Comparison of ENCODE assay signal across 15 cellular contexts in the genomic region with DNA sequence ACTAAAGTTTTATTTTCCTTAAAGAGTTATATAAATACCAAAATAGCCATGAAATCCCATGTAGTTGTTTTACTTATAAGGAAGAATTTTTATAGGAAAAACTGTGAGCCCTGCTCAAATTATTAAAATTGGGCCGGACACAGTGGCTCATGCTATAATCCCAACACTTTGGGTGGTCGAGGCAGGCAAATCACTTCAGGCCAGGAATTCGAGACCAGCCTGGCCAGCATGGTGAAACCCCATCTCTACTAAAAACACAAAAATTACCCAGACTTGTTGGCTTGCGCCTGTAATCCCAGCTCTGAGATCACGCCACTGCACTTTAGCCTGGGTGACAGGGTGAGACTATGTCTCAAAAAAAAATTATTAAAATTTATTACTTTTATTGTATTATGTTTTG.
DNase-seq lines count a peak whose midpoint lies in the region; ATAC-seq and TF ChIP-seq lines count a peak whose summit lies in the region.
"Had no signal": no experiment of that assay in that cellular context is flagged by ENCODE, and none has a peak within 500 bp of the region (broad histone marks: within the 10 kb centered on the region; RNA-seq: fewer than 3 reads in every experiment).

No MANE protein-coding gene starts in this region.

- H3K9me3 Mint-ChIP-seq in activated naive CD4-positive, alpha-beta T cell treated with anti-CD3 and anti-CD28 coated beads for 36 hours, result peaks cover 3% of the 10 kb centered on the region
- no peaks in the 10 kb centered on the region for H3K9me3 Mint-ChIP-seq in chondrocyte (ENCODE audit: low read depth)
- peaks cover 8% of the 10 kb centered on the region in 2 donors for H3K9me3 Mint-ChIP-seq in stimulated activated naive B cell treated with anti-CD40 and anti-IgM and Interleukin-4, amounts not matched to agents 10 μg/mL and 1 μg/mL and 100 μg/mL, for 72 hours
- H3K9me3 Mint-ChIP-seq: GM23338 had no signal

- POLR2A ChIA-PET in PC-3 (lab: Charles Lee; ENCODE audit: unreplicated experiment), result no interaction called here

- no peaks in the 10 kb centered on the region for H3K36me3 ChIP-seq in PC-3 (ENCODE audit: low read depth, low read length)

- TF ChIP-seq CTCF in PC-3 (conservative IDR thresholded peaks at IDR 0.05; ENCODE audit: low read depth, low read length) (no peak), chondrocyte (IDR thresholded peaks at IDR 0.05) (no peak), dorsolateral prefrontal cortex (IDR thresholded peaks at IDR 0.05 in 54 of 56, conservative IDR thresholded peaks at IDR 0.05 in 2 of 56; ENCODE audit: low read depth in 1 of 56, partially characterized antibody in 56 of 56) (no peak)

- H3K4me1 Mint-ChIP-seq in activated naive CD4-positive, alpha-beta T cell treated with anti-CD3 and anti-CD28 coated beads for 36 hours (ENCODE audit: low read depth), result peaks cover 78% of the 10 kb centered on the region
- peaks cover 53% of the 10 kb centered on the region for H3K4me1 Mint-ChIP-seq in chondrocyte (ENCODE audit: low read depth)
- peaks cover 45 to 70% of the 10 kb centered on the region in 2 donors for H3K4me1 Mint-ChIP-seq in stimulated activated naive B cell treated with anti-CD40 and anti-IgM and Interleukin-4, amounts not matched to agents 10 μg/mL and 1 μg/mL and 100 μg/mL, for 72 hours
- H3K4me1 Mint-ChIP-seq: GM23338 had no signal

- ATAC-seq in PC-3, result no peak
- no peak for ATAC-seq in stimulated activated naive B cell treated with anti-CD40 and anti-IgM and Interleukin-4, amounts not matched to agents 10 μg/mL and 1 μg/mL and 100 μg/mL, for 72 hours (replicated peaks)
- ATAC-seq: GM23338 had no signal

- H3K9me3 ChIP-seq in PC-3 (ENCODE audit: low read length), result no peaks in the 10 kb centered on the region
- H3K9me3 ChIP-seq: testis had no signal

- peak overlapping the region; percentile 67 for H3K27ac Mint-ChIP-seq in activated naive CD4-positive, alpha-beta T cell treated with anti-CD3 and anti-CD28 coated beads for 36 hours
- H3K27ac Mint-ChIP-seq in chondrocyte (ENCODE audit: unreplicated experiment), result peak overlapping the region; percentile 63
- H3K27ac Mint-ChIP-seq in stimulated activated naive B cell treated with anti-CD40 and anti-IgM and Interleukin-4, amounts not matched to agents 10 μg/mL and 1 μg/mL and 100 μg/mL, for 72 hours, result peak overlapping the region; percentile 47
- H3K27ac Mint-ChIP-seq: GM23338 had no signal

- H3K4me3 ChIP-seq in PC-3 (ENCODE audit: low read length), result no peak overlapping the region
- H3K4me3 ChIP-seq in dorsolateral prefrontal cortex, result no peak overlapping the region
- H3K4me3 ChIP-seq: GM23338, testis had no signal

- DNase-seq in activated naive CD4-positive, alpha-beta T cell treated with anti-CD3 and anti-CD28 coated beads for 36 hours, result no peak
- DNase-seq in activated naive CD4-positive, alpha-beta T cell (lab: John Stamatoyannopoulos, UW), result no peak
- DNase-seq in PC-3 (no peak), chondrocyte (ENCODE audit: low spot score) (no peak), dorsolateral prefrontal cortex (no peak), NCI-H2081 (lab: John Stamatoyannopoulos, UW) (no peak), NCI-H2107 treated with DMSO at 0.1 percent for 48 hours (lab: John Stamatoyannopoulos, UW; ENCODE audit: unreplicated experiment) (no peak)
- DNase-seq in stimulated activated naive B cell treated with anti-CD40 and anti-IgM and Interleukin-4, amounts not matched to agents 10 μg/mL and 1 μg/mL and 100 μg/mL, for 72 hours, result no peak
- DNase-seq: amygdala; effector CD4-positive, alpha-beta T cell; NCI-H1105; NCI-H2107; NCI-H524; testis had no signal

- intact Hi-C loops in activated naive CD4-positive, alpha-beta T cell treated with anti-CD3 and anti-CD28 coated beads for 36 hours (cut with micrococcal nuclease), result loop anchor here (1.0 to 2.0 kb wide), 11 partner anchors 29 to 277 kb away; no protein-coding TSS in a partner anchor
- intact Hi-C loops in PC-3 (cut with micrococcal nuclease), result no loop called here
- intact Hi-C loops in dorsolateral prefrontal cortex (cut with DNase I), result no loop called here

- no peaks in the 10 kb centered on the region for H3F3A ChIP-seq in PC-3 (ENCODE audit: low read length, unreplicated experiment)

- no TSS peak for BruUV-seq in PC-3 (replicated peaks; lab: Mats Ljungman, UMichigan)

- CTCF ChIA-PET in activated naive CD4-positive, alpha-beta T cell treated with anti-CD3 and anti-CD28 coated beads for 36 hours (lab: Charles Lee), result interaction anchor here (0.6 kb wide), 1 partner anchor 118 kb away, joined by 5 read pairs; no protein-coding TSS in a partner anchor
- CTCF ChIA-PET in PC-3 (lab: Charles Lee), result no interaction called here

- H3K27ac ChIP-seq in PC-3 (ENCODE audit: low read length) (peak overlapping the region; percentile 86), dorsolateral prefrontal cortex (no peak overlapping the region)
- H3K27ac ChIP-seq: testis had no signal

- H3K4me2 ChIP-seq in PC-3 (ENCODE audit: low read length), result no peak overlapping the region
- H3K4me2 ChIP-seq: GM23338 had no signal

- H3K4me3 Mint-ChIP-seq in activated naive CD4-positive, alpha-beta T cell treated with anti-CD3 and anti-CD28 coated beads for 36 hours, result no peak overlapping the region
- no peak overlapping the region for H3K4me3 Mint-ChIP-seq in chondrocyte (ENCODE audit: unreplicated experiment)
- H3K4me3 Mint-ChIP-seq in stimulated activated naive B cell treated with anti-CD40 and anti-IgM and Interleukin-4, amounts not matched to agents 10 μg/mL and 1 μg/mL and 100 μg/mL, for 72 hours, result no peak overlapping the region
- H3K4me3 Mint-ChIP-seq: GM23338 had no signal

- H3K36me3 Mint-ChIP-seq in activated naive CD4-positive, alpha-beta T cell treated with anti-CD3 and anti-CD28 coated beads for 36 hours (ENCODE audit: low read depth), result peaks cover 3% of the 10 kb centered on the region
- no peaks in the 10 kb centered on the region for H3K36me3 Mint-ChIP-seq in chondrocyte (ENCODE audit: low read depth)
- peaks cover 10 to 22% of the 10 kb centered on the region in 2 donors for H3K36me3 Mint-ChIP-seq in stimulated activated naive B cell treated with anti-CD40 and anti-IgM and Interleukin-4, amounts not matched to agents 10 μg/mL and 1 μg/mL and 100 μg/mL, for 72 hours

- H3K27me3 Mint-ChIP-seq in activated naive CD4-positive, alpha-beta T cell treated with anti-CD3 and anti-CD28 coated beads for 36 hours (ENCODE audit: low read depth), result no peaks in the 10 kb centered on the region
- H3K27me3 Mint-ChIP-seq in chondrocyte (ENCODE audit: low read depth), result no peaks in the 10 kb centered on the region
- H3K27me3 Mint-ChIP-seq in stimulated activated naive B cell treated with anti-CD40 and anti-IgM and Interleukin-4, amounts not matched to agents 10 μg/mL and 1 μg/mL and 100 μg/mL, for 72 hours, result no peaks in the 10 kb centered on the region

- H3K27me3 ChIP-seq in PC-3 (ENCODE audit: low read length) (no peaks in the 10 kb centered on the region), dorsolateral prefrontal cortex (no peaks in the 10 kb centered on the region)
- H3K27me3 ChIP-seq: testis had no signal

- H3K79me2 ChIP-seq in PC-3 (ENCODE audit: low read length), result no peaks in the 10 kb centered on the region

- H3K9ac ChIP-seq in PC-3 (ENCODE audit: low read length), result peak overlapping the region; percentile 68; the same call in 1 of the 2 replicates

- no peaks in the 10 kb centered on the region for H4K20me1 ChIP-seq in PC-3 (ENCODE audit: low read length)

- H3K4me1 ChIP-seq in PC-3 (ENCODE audit: insufficient read depth, low read length), result peaks cover 15% of the 10 kb centered on the region
- H3K4me1 ChIP-seq: testis had no signal

- H2AFZ ChIP-seq in PC-3 (ENCODE audit: low read length), result no peak overlapping the region
- H2AFZ ChIP-seq: GM23338 had no signal

- no peaks in the 10 kb centered on the region for H3K9me2 ChIP-seq in PC-3 (replicated peaks; ENCODE audit: low read length)
